In genomic region chr9:135355466-135356420, GRCh38 we compare ENCODE assay signal across 19 cellular contexts.
A peak's percentile ranks its signal among the peaks of the same experiment; 100 is the strongest.
DNase-seq lines count a peak whose midpoint lies in the region; ATAC-seq and TF ChIP-seq lines count a peak whose summit lies in the region.
"Had no signal": no experiment of that assay in that cellular context is flagged by ENCODE, and none has a peak within 500 bp of the region (broad histone marks: within the 10 kb centered on the region; RNA-seq: fewer than 3 reads in every experiment).

No MANE protein-coding gene starts in this region.

- H3K27ac Mint-ChIP-seq in type B pancreatic cell (no peak overlapping the region), WTC11 (no peak overlapping the region)
- H3K27ac Mint-ChIP-seq: CD8-positive, alpha-beta memory T cell; GM23338; IgD-negative memory B cell; T-helper 17 cell had no signal

- no peaks in the 10 kb centered on the region for H3K36me3 Mint-ChIP-seq in type B pancreatic cell
- H3K36me3 Mint-ChIP-seq in WTC11: no peaks in the 10 kb centered on the region
- H3K36me3 Mint-ChIP-seq: CD8-positive, alpha-beta memory T cell had no signal

- H3K27me3 Mint-ChIP-seq in type B pancreatic cell (peaks cover 9% of the 10 kb centered on the region), WTC11 (ENCODE audit: low read depth) (no peaks in the 10 kb centered on the region)

- H3K4me1 Mint-ChIP-seq in type B pancreatic cell (ENCODE audit: unreplicated experiment): peaks cover 4% of the 10 kb centered on the region
- peaks cover 4% of the 10 kb centered on the region; the same call in 1 of the 2 replicates for H3K4me1 Mint-ChIP-seq in WTC11
- H3K4me1 Mint-ChIP-seq: CD8-positive, alpha-beta memory T cell had no signal

- no peak for TF ChIP-seq RAD21 in Ishikawa (IDR thresholded peaks at IDR 0.05; ENCODE audit: low read depth)

- TF ChIP-seq CTCF in type B pancreatic cell (conservative IDR thresholded peaks at IDR 0.05) (no peak), WTC11 (IDR thresholded peaks at IDR 0.05) (no peak)

- CTCF ChIA-PET in WTC11 (lab: Charles Lee): interaction anchor here (0.7 kb wide), 1 partner anchor 266 kb away, joined by 3 read pairs; no protein-coding TSS in a partner anchor

- DNase-seq in DMS 273 treated with DMSO at 0.1 percent for 48 hours (lab: John Stamatoyannopoulos, UW) (peak; percentile 20), NCI-H524 treated with DMSO at 0.1 percent for 48 hours (lab: John Stamatoyannopoulos, UW) (peak; percentile 83), left kidney (ENCODE audit: low read depth, low spot score) (peak; percentile 45), type B pancreatic cell (ENCODE audit: extremely low spot score, unreplicated experiment) (no peak), NCI-H1092 (lab: John Stamatoyannopoulos, UW) (no peak), WTC11 (ENCODE audit: low spot score) (no peak)
- DNase-seq: CD8-positive, alpha-beta memory T cell; GDM1; Kasumi-1; MG63; NCI-H1048; NCI-H146; NCI-H2107; NCI-H446 treated with DMSO at 0.1 percent for 48 hours; T-helper 17 cell had no signal

- POLR2A ChIA-PET in WTC11 (lab: Charles Lee): no interaction called here

- no peak for ATAC-seq in WTC11
- ATAC-seq: GM23338, HCT116, T-helper 17 cell had no signal

- H3K4me3 Mint-ChIP-seq in type B pancreatic cell: no peak overlapping the region
- H3K4me3 Mint-ChIP-seq in WTC11: no peak overlapping the region
- H3K4me3 Mint-ChIP-seq: CD8-positive, alpha-beta memory T cell; GM23338; IgD-negative memory B cell; T-helper 17 cell had no signal

- TF ChIP-seq EP300 in Ishikawa (IDR thresholded peaks at IDR 0.05; ENCODE audit: borderline replicate concordance): no peak

- H3K9me3 Mint-ChIP-seq in type B pancreatic cell (no peaks in the 10 kb centered on the region), WTC11 (peaks cover 8% of the 10 kb centered on the region; the same call in 1 of the 2 replicates)
- H3K9me3 Mint-ChIP-seq: CD8-positive, alpha-beta memory T cell; GM23338 had no signal

TF ChIP-seq in Ishikawa, 13 proteins besides CTCF, POLR2A, EP300 and RAD21:
- TF ChIP-seq TCF12 (IDR thresholded peaks at IDR 0.05; ENCODE audit: low read depth): peak; percentile 13; the same call in 1 of the 2 replicates
- no peak for TF ChIP-seq EGR1 (IDR thresholded peaks at IDR 0.05)

TF ChIP-seq in WTC11, 78 proteins besides CTCF, POLR2A, EP300 and RAD21 (continues in another document):
- TF ChIP-seq EMX1 (CRISPR knock-in tag; IDR thresholded peaks at IDR 0.05): no peak
- no peak for TF ChIP-seq CREB1 (CRISPR knock-in tag; IDR thresholded peaks at IDR 0.05)
- no peak for TF ChIP-seq MYBL2 (CRISPR knock-in tag; IDR thresholded peaks at IDR 0.05)
- TF ChIP-seq, protein P1, sequence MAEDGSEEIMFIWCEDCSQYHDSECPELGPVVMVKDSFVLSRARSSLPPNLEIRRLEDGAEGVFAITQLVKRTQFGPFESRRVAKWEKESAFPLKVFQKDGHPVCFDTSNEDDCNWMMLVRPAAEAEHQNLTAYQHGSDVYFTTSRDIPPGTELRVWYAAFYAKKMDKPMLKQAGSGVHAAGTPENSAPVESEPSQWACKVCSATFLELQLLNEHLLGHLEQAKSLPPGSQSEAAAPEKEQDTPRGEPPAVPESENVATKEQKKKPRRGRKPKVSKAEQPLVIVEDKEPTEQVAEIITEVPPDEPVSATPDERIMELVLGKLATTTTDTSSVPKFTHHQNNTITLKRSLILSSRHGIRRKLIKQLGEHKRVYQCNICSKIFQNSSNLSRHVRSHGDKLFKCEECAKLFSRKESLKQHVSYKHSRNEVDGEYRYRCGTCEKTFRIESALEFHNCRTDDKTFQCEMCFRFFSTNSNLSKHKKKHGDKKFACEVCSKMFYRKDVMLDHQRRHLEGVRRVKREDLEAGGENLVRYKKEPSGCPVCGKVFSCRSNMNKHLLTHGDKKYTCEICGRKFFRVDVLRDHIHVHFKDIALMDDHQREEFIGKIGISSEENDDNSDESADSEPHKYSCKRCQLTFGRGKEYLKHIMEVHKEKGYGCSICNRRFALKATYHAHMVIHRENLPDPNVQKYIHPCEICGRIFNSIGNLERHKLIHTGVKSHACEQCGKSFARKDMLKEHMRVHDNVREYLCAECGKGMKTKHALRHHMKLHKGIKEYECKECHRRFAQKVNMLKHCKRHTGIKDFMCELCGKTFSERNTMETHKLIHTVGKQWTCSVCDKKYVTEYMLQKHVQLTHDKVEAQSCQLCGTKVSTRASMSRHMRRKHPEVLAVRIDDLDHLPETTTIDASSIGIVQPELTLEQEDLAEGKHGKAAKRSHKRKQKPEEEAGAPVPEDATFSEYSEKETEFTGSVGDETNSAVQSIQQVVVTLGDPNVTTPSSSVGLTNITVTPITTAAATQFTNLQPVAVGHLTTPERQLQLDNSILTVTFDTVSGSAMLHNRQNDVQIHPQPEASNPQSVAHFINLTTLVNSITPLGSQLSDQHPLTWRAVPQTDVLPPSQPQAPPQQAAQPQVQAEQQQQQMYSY (CRISPR knock-in tag; IDR thresholded peaks at IDR 0.05): no peak
- no peak for TF ChIP-seq GRHL2 (CRISPR knock-in tag; IDR thresholded peaks at IDR 0.05; ENCODE audit: insufficient replicate concordance, severe bottlenecking)
- no peak for TF ChIP-seq ZNF263 (CRISPR knock-in tag; IDR thresholded peaks at IDR 0.05; ENCODE audit: low read depth)
- TF ChIP-seq, protein P2, sequence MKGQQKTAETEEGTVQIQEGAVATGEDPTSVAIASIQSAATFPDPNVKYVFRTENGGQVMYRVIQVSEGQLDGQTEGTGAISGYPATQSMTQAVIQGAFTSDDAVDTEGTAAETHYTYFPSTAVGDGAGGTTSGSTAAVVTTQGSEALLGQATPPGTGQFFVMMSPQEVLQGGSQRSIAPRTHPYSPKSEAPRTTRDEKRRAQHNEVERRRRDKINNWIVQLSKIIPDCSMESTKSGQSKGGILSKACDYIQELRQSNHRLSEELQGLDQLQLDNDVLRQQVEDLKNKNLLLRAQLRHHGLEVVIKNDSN (CRISPR knock-in tag; IDR thresholded peaks at IDR 0.05): no peak
- no peak for TF ChIP-seq GTF2I (CRISPR knock-in tag; conservative IDR thresholded peaks at IDR 0.05)
- TF ChIP-seq ZNF232 (CRISPR knock-in tag; IDR thresholded peaks at IDR 0.05): no peak
- TF ChIP-seq, protein P3, sequence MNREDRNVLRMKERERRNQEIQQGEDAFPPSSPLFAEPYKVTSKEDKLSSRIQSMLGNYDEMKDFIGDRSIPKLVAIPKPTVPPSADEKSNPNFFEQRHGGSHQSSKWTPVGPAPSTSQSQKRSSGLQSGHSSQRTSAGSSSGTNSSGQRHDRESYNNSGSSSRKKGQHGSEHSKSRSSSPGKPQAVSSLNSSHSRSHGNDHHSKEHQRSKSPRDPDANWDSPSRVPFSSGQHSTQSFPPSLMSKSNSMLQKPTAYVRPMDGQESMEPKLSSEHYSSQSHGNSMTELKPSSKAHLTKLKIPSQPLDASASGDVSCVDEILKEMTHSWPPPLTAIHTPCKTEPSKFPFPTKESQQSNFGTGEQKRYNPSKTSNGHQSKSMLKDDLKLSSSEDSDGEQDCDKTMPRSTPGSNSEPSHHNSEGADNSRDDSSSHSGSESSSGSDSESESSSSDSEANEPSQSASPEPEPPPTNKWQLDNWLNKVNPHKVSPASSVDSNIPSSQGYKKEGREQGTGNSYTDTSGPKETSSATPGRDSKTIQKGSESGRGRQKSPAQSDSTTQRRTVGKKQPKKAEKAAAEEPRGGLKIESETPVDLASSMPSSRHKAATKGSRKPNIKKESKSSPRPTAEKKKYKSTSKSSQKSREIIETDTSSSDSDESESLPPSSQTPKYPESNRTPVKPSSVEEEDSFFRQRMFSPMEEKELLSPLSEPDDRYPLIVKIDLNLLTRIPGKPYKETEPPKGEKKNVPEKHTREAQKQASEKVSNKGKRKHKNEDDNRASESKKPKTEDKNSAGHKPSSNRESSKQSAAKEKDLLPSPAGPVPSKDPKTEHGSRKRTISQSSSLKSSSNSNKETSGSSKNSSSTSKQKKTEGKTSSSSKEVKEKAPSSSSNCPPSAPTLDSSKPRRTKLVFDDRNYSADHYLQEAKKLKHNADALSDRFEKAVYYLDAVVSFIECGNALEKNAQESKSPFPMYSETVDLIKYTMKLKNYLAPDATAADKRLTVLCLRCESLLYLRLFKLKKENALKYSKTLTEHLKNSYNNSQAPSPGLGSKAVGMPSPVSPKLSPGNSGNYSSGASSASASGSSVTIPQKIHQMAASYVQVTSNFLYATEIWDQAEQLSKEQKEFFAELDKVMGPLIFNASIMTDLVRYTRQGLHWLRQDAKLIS (CRISPR knock-in tag; IDR thresholded peaks at IDR 0.05; ENCODE audit: borderline replicate concordance): no peak
- TF ChIP-seq ZNF219 (CRISPR knock-in tag; IDR thresholded peaks at IDR 0.05; ENCODE audit: borderline replicate concordance): no peak
- no peak for TF ChIP-seq ZNF416 (CRISPR knock-in tag; IDR thresholded peaks at IDR 0.05)
- TF ChIP-seq ATF1 (CRISPR knock-in tag; IDR thresholded peaks at IDR 0.05): no peak
- TF ChIP-seq, protein P4, sequence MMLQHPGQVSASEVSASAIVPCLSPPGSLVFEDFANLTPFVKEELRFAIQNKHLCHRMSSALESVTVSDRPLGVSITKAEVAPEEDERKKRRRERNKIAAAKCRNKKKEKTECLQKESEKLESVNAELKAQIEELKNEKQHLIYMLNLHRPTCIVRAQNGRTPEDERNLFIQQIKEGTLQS (CRISPR knock-in tag; conservative IDR thresholded peaks at IDR 0.05): no peak
- no peak for TF ChIP-seq ZNF138 (CRISPR knock-in tag; conservative IDR thresholded peaks at IDR 0.05)
- TF ChIP-seq ZNF512 (CRISPR knock-in tag; IDR thresholded peaks at IDR 0.05; ENCODE audit: borderline replicate concordance): no peak
- no peak for TF ChIP-seq TEAD4 (CRISPR knock-in tag; IDR thresholded peaks at IDR 0.05)

Comparison
In these comparisons a context has a peak if more than half of its experiments do, and no peak if none do; other contexts are left out.
1. DNase-seq: peak in DMS 273 treated with DMSO at 0.1 percent for 48 hours (single experiment), NCI-H524 treated with DMSO at 0.1 percent for 48 hours (single experiment) and left kidney (single experiment); none in type B pancreatic cell (single experiment), NCI-H1092 (single experiment) and WTC11 (single experiment).